ENCODE assay signal across 10 cellular contexts in genomic region chr13:51624207-51624606, GRCh38.
"Had no signal": no experiment of that assay in that cellular context is flagged by ENCODE, and none has a peak within 500 bp of the region (broad histone marks: within the 10 kb centered on the region; RNA-seq: fewer than 3 reads in every experiment).

No MANE protein-coding gene starts in this region.

- H3K27me3 ChIP-seq: ascending aorta, neural progenitor cell, suprapubic skin had no signal

- H2AFZ ChIP-seq: neural progenitor cell had no signal

- H3K9me3 ChIP-seq: ascending aorta, suprapubic skin had no signal

- H3K27ac Mint-ChIP-seq: activated CD8-positive, alpha-beta memory T cell treated with anti-CD3 and anti-CD28 coated beads, Interleukin-2, amount 10 ng/mL, durations not matched to agents 7 days and 5 days; T-helper 1 cell treated with Interleukin-12 subunit alpha and Interleukin-12 subunit beta and Interleukin-4 antibody, amounts not matched to agents 30 μg/mL and 1 μg/mL, for 36 hours had no signal

- H3K4me2 ChIP-seq: neural progenitor cell, smooth muscle cell had no signal

- H3K9ac ChIP-seq: neural progenitor cell had no signal

- H3K4me3 ChIP-seq: ascending aorta, neural progenitor cell, smooth muscle cell, suprapubic skin had no signal

- H3K27me3 Mint-ChIP-seq: activated CD8-positive, alpha-beta memory T cell treated with anti-CD3 and anti-CD28 coated beads, Interleukin-2, amount 10 ng/mL, durations not matched to agents 7 days and 5 days had no signal

- DNase-seq: activated CD8-positive, alpha-beta memory T cell treated with anti-CD3 and anti-CD28 coated beads, Interleukin-2, amount 10 ng/mL, durations not matched to agents 7 days and 5 days; activated gamma-delta T cell; activated T-cell treated with anti-CD3 and anti-CD28 coated beads, Interleukin-2, amount 50 U/mL, for 4 hours; foreskin melanocyte; head of caudate nucleus had no signal

- H3K27ac ChIP-seq: ascending aorta, neural progenitor cell, suprapubic skin had no signal

- H3K36me3 ChIP-seq: ascending aorta, neural progenitor cell, suprapubic skin had no signal

- H3K9me3 Mint-ChIP-seq: activated T-cell treated with anti-CD3 and anti-CD28 coated beads, Interleukin-2, amount 50 U/mL, for 4 hours; T-helper 1 cell treated with Interleukin-12 subunit alpha and Interleukin-12 subunit beta and Interleukin-4 antibody, amounts not matched to agents 30 μg/mL and 1 μg/mL, for 36 hours had no signal

- H3K36me3 Mint-ChIP-seq: activated CD8-positive, alpha-beta memory T cell treated with anti-CD3 and anti-CD28 coated beads, Interleukin-2, amount 10 ng/mL, durations not matched to agents 7 days and 5 days had no signal

- H3K4me3 Mint-ChIP-seq: activated CD8-positive, alpha-beta memory T cell treated with anti-CD3 and anti-CD28 coated beads, Interleukin-2, amount 10 ng/mL, durations not matched to agents 7 days and 5 days; activated T-cell treated with anti-CD3 and anti-CD28 coated beads, Interleukin-2, amount 50 U/mL, for 4 hours; neural progenitor cell; T-helper 1 cell treated with Interleukin-12 subunit alpha and Interleukin-12 subunit beta and Interleukin-4 antibody, amounts not matched to agents 30 μg/mL and 1 μg/mL, for 36 hours had no signal
